ENCODE assay signal across 11 cellular contexts in the genomic region with DNA sequence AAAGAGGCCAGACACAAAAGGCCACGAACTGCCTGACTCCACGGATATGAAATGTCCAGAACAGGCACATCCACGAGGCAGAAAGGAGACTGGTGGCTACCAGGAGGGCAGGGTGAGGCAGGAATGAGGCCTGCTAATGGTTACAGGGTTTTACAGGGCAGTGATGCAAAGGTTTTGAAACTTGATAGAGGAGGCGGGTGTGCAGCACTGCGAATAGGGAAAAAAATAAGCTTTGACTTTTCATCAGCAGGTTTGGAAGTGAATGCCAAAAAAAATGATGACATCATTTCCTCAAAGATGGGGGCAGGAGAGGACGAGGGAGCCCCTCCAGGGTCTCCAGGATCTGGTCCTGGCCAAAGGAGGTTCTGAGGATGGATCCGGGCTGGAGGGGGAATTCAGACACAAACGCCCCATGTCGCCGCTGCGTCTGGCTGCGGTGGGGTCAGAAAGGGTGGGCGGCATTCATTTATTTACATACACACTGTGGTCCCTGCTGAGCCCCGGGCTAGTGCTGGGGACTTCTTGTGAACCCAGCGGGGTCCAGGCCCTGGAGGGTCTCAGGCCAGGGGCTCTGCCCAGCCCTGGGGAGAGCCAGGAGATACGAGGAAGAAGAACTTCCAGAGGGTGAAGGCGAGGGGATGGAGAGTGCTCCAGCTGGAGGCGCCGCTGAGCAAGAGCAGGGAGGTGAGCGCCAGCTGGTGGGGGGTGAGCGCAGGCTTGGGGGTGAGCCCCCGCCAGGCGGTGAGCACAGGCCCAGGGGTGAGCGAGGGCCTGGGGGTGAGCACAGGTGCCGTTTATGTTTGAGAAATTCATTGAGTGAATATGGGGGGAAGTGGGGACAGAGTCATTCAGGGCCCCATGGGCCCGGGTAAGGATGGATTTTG.
A peak's percentile ranks its signal among the peaks of the same experiment; 100 is the strongest.
DNase-seq lines count a peak whose midpoint lies in the region; ATAC-seq and TF ChIP-seq lines count a peak whose summit lies in the region.
"Had no signal": no experiment of that assay in that cellular context is flagged by ENCODE, and none has a peak within 500 bp of the region (broad histone marks: within the 10 kb centered on the region; RNA-seq: fewer than 3 reads in every experiment).

No MANE protein-coding gene starts in this region.

- peak overlapping the region; percentile 8 to 79 for H3K27ac Mint-ChIP-seq in activated naive CD4-positive, alpha-beta T cell treated with anti-CD3 and anti-CD28 coated beads, Interleukin-2, amount 50 U/mL, for 72 hours
- H3K27ac Mint-ChIP-seq: activated naive CD8-positive, alpha-beta T cell treated with anti-CD3 and anti-CD28 coated beads, Interleukin-2, amount 10 ng/mL, durations not matched to agents 7 days and 5 days had no signal

- no peak for ATAC-seq in activated naive CD4-positive, alpha-beta T cell treated with anti-CD3 and anti-CD28 coated beads, Interleukin-2, amount 50 U/mL, for 72 hours
- ATAC-seq in upper lobe of right lung (no peak), GM18520 (IDR thresholded peaks at IDR 0.05; ENCODE audit: unreplicated experiment) (no peak), GM18909 (IDR thresholded peaks at IDR 0.05; ENCODE audit: poor library complexity, unreplicated experiment) (no peak)

- H3K36me3 Mint-ChIP-seq in activated naive CD4-positive, alpha-beta T cell treated with anti-CD3 and anti-CD28 coated beads, Interleukin-2, amount 50 U/mL, for 72 hours = no peaks in the 10 kb centered on the region

- H3K4me3 ChIP-seq in choroid plexus epithelial cell (ENCODE audit: low read depth, low read length) (no peak overlapping the region), muscle layer of duodenum (ENCODE audit: low read depth in 1 of 2, low read length in 2 of 2) (no peak overlapping the region), upper lobe of right lung (no peak overlapping the region), Peyer's patch (no peak overlapping the region)

- no peak for DNase-seq in activated naive CD4-positive, alpha-beta T cell treated with anti-CD3 and anti-CD28 coated beads, Interleukin-2, amount 50 U/mL, for 72 hours (ENCODE audit: low spot score in 2 of 2)
- DNase-seq in activated naive CD4-positive, alpha-beta T cell treated with anti-CD3 and anti-CD28 coated beads, Interleukin-2, amount 50 U/mL, for 16 hours = no peak
- DNase-seq in choroid plexus epithelial cell (ENCODE audit: low read depth) (peak; percentile 91), upper lobe of right lung (no peak), Peyer's patch (no peak)
- DNase-seq: activated naive CD8-positive, alpha-beta T cell treated with anti-CD3 and anti-CD28 coated beads, Interleukin-2, amount 10 ng/mL, durations not matched to agents 7 days and 5 days; stimulated activated CD4-positive, alpha-beta T cell treated with anti-CD3 and anti-CD28 coated beads, Interleukin-4, amount 100 ng/mL, for 4 hours; T-helper 2 cell had no signal

- TF ChIP-seq POLR2A in Peyer's patch (IDR thresholded peaks at IDR 0.05) = no peak

- TF ChIP-seq CTCF in choroid plexus epithelial cell (conservative IDR thresholded peaks at IDR 0.05; ENCODE audit: low read depth, low read length) = peak; percentile 53
- TF ChIP-seq CTCF in upper lobe of right lung (IDR thresholded peaks at IDR 0.05) = no peak
- no peak for TF ChIP-seq CTCF in Peyer's patch (IDR thresholded peaks at IDR 0.05)

- peak overlapping the region; percentile 60 for H3K27ac ChIP-seq in muscle layer of duodenum (ENCODE audit: low read length)
- peak overlapping the region; percentile 47 for H3K27ac ChIP-seq in upper lobe of right lung
- peak overlapping the region in 1 of 4 donors; percentile 29 for H3K27ac ChIP-seq in Peyer's patch

- peaks cover 0 to 11% of the 10 kb centered on the region in 2 donors for H3K36me3 ChIP-seq in muscle layer of duodenum (ENCODE audit: control insufficient read depth in 1 of 2, insufficient read depth in 2 of 2, low read length in 2 of 2)
- H3K36me3 ChIP-seq in upper lobe of right lung = peaks cover 13% of the 10 kb centered on the region
- peaks cover 0 to 9% (median 0%) of the 10 kb centered on the region in 3 donors for H3K36me3 ChIP-seq in Peyer's patch

- H3K4me1 ChIP-seq in muscle layer of duodenum (ENCODE audit: control insufficient read depth in 1 of 2, insufficient read depth in 2 of 2, low read length in 2 of 2) (peaks cover 0 to 72% of the 10 kb centered on the region in 2 donors), upper lobe of right lung (peaks cover 42% of the 10 kb centered on the region), Peyer's patch (peaks cover 0 to 47% (median 12%) of the 10 kb centered on the region in 4 donors)

- no peaks in the 10 kb centered on the region for H3K9me3 ChIP-seq in muscle layer of duodenum (ENCODE audit: control insufficient read depth in 1 of 2, low read length in 2 of 2)
- no peaks in the 10 kb centered on the region for H3K9me3 ChIP-seq in upper lobe of right lung
- H3K9me3 ChIP-seq in Peyer's patch = no peaks in the 10 kb centered on the region

- intact Hi-C loops in upper lobe of right lung (cut with DNase I) = no loop called here

- no peaks in the 10 kb centered on the region for H3K9me3 Mint-ChIP-seq in activated naive CD4-positive, alpha-beta T cell treated with anti-CD3 and anti-CD28 coated beads, Interleukin-2, amount 50 U/mL, for 72 hours
- H3K9me3 Mint-ChIP-seq: activated naive CD8-positive, alpha-beta T cell treated with anti-CD3 and anti-CD28 coated beads, Interleukin-2, amount 10 ng/mL, durations not matched to agents 7 days and 5 days had no signal

- no peaks in the 10 kb centered on the region for H3K27me3 ChIP-seq in muscle layer of duodenum (ENCODE audit: low read depth, low read length)
- no peaks in the 10 kb centered on the region for H3K27me3 ChIP-seq in upper lobe of right lung
- no peaks in the 10 kb centered on the region for H3K27me3 ChIP-seq in Peyer's patch
